ENCODE assay signal across 8 cellular contexts in the genomic region with DNA sequence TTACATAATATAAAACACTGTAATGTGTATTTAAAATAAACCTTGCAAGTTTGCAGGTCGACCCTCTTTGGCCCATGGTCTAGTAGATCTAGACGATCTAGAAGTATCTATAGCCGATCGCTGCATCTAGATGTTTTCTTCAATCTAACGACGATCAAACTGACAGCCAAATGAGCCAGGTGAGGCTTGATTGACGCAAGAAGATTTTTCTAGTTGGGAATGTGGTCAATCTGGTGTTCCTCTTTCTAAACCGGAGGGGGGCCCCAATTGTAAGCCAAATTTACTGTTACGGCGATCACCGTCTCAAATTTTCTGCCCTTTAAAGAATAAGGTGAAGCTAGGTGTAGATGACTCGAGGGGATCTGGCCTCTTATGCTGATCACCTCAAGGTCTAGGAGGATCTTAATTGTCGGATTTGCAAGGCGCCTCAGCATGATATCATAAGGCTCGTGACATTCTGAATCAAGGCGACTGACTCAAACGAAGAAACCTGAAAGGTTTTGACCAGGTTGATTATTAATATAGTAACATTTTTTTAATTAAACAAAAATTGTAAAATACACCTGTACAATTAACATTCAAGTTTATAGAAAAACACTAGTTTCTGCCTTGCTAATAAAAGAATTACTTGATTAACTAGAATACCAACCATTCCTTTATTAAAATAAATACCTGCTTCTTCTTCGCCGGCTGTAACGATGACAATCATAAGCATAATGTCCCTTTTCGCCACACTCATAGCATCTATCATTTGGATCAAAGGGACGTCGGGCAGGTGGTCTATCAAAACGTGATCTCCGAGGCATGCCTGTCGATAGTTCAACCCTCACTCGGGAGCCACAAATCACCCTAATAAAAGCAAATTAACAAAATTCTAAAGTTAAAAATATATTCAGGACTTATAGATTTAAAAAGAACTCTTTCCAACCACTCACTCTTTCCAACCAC. TPM values are rescaled to one million over a fixed set of nuclear protein-coding genes. Genes with fewer than 3 reads are reported as not detected.
A peak's percentile ranks its signal among the peaks of the same experiment; 100 is the strongest.
DNase-seq lines count a peak whose midpoint lies in the region; ATAC-seq and TF ChIP-seq lines count a peak whose summit lies in the region.

No MANE protein-coding gene starts in this region.

- no peak for TF ChIP-seq CTCF in BE2C (IDR thresholded peaks at IDR 0.05; ENCODE audit: low read depth, low read length)

- H3K27ac ChIP-seq in naive thymus-derived CD4-positive, alpha-beta T cell (ENCODE audit: low read depth, low read length) = peak overlapping the region; percentile 95

- H3K27me3 Mint-ChIP-seq in IgD-negative memory B cell = peaks cover 3% of the 10 kb centered on the region
- H3K27me3 Mint-ChIP-seq in central memory CD8-positive, alpha-beta T cell = no peaks in the 10 kb centered on the region
- H3K27me3 Mint-ChIP-seq in naive thymus-derived CD4-positive, alpha-beta T cell = peaks cover 0 to 5% (median 0%) of the 10 kb centered on the region in 5 donors

- H3K4me3 ChIP-seq in BE2C (ENCODE audit: low read depth, low read length) = peak overlapping the region; percentile 79
- H3K4me3 ChIP-seq in naive thymus-derived CD4-positive, alpha-beta T cell (ENCODE audit: low read length) = peak overlapping the region; percentile 96

- DNase-seq in BE2C (no peak), nucleus accumbens (lab: John Stamatoyannopoulos, UW) (no peak)
- no peak for DNase-seq in central memory CD8-positive, alpha-beta T cell (ENCODE audit: low spot score in 2 of 2)
- DNase-seq in naive thymus-derived CD4-positive, alpha-beta T cell = no peak
- DNase-seq in NK-92 treated with Interleukin-12 subunit alpha and Interleukin-12 subunit beta, amount 100 ng/mL, for 24 hours (lab: John Stamatoyannopoulos, UW) = no peak

- POLR2A ChIA-PET in naive thymus-derived CD4-positive, alpha-beta T cell (lab: Charles Lee) = interaction anchor here (0.6 to 6.7 kb wide), 13 partner anchors 10 to 444 kb away, joined by 3 to 91 read pairs (median 4); partner anchors contain the start of genes GALM, GEMIN6 and HNRNPLL

- H3K4me3 Mint-ChIP-seq in IgD-negative memory B cell = peak overlapping the region; percentile 99 to 100 (median 100)
- H3K4me3 Mint-ChIP-seq in central memory CD8-positive, alpha-beta T cell = peak overlapping the region; percentile 99
- H3K4me3 Mint-ChIP-seq in naive thymus-derived CD4-positive, alpha-beta T cell = peak overlapping the region; percentile 95 to 100 (median 99)

- CTCF ChIA-PET in naive thymus-derived CD4-positive, alpha-beta T cell (lab: Charles Lee) = interaction anchor here (1.5 kb wide), 1 partner anchor 373 kb away, joined by 4 read pairs; no protein-coding TSS in a partner anchor

- H3K36me3 ChIP-seq in BE2C = peaks cover 65% of the 10 kb centered on the region
- peaks cover 37 to 63% (median 55%) of the 10 kb centered on the region in 3 experiments for H3K36me3 ChIP-seq in naive thymus-derived CD4-positive, alpha-beta T cell (ENCODE audit: control insufficient read depth in 2 of 3, insufficient read depth in 3 of 3, low read length in 3 of 3)

- H3K27ac Mint-ChIP-seq in IgD-negative memory B cell = peak overlapping the region; percentile 93 to 100 (median 99)
- peak overlapping the region; percentile 100 for H3K27ac Mint-ChIP-seq in central memory CD8-positive, alpha-beta T cell (ENCODE audit: low read depth)
- peak overlapping the region; percentile 84 to 100 (median 99) for H3K27ac Mint-ChIP-seq in naive thymus-derived CD4-positive, alpha-beta T cell

- ATAC-seq in central memory CD8-positive, alpha-beta T cell (replicated peaks; ENCODE audit: extremely low read depth, poor library complexity, severe bottlenecking) = no peak
- no peak for ATAC-seq in naive thymus-derived CD4-positive, alpha-beta T cell
- ATAC-seq in GM19023 (IDR thresholded peaks at IDR 0.05; ENCODE audit: unreplicated experiment) (no peak), HG02970 (IDR thresholded peaks at IDR 0.05; ENCODE audit: low FRiP score, unreplicated experiment) (no peak)

- intact Hi-C loops in naive thymus-derived CD4-positive, alpha-beta T cell (cut with micrococcal nuclease) = loop anchor here in 1 of 2 donors (1.0 to 10.0 kb wide), 3 partner anchors 8 to 1664 kb away; partner anchors contain the start of genes GPATCH11, HEATR5B and PRKD3

- H3K4me1 Mint-ChIP-seq in IgD-negative memory B cell = peaks cover 40 to 55% (median 52%) of the 10 kb centered on the region in 3 donors
- peaks cover 74% of the 10 kb centered on the region for H3K4me1 Mint-ChIP-seq in central memory CD8-positive, alpha-beta T cell
- H3K4me1 Mint-ChIP-seq in naive thymus-derived CD4-positive, alpha-beta T cell = peaks cover 50 to 84% (median 76%) of the 10 kb centered on the region in 7 donors

- H3K9me3 Mint-ChIP-seq in IgD-negative memory B cell = peaks cover 0 to 3% (median 0%) of the 10 kb centered on the region in 3 donors
- H3K9me3 Mint-ChIP-seq in central memory CD8-positive, alpha-beta T cell = no peaks in the 10 kb centered on the region
- peaks cover 0 to 10% (median 0%) of the 10 kb centered on the region in 11 donors for H3K9me3 Mint-ChIP-seq in naive thymus-derived CD4-positive, alpha-beta T cell

- peaks cover 22% of the 10 kb centered on the region for H3K36me3 Mint-ChIP-seq in IgD-negative memory B cell
- H3K36me3 Mint-ChIP-seq in central memory CD8-positive, alpha-beta T cell (ENCODE audit: insufficient read depth) = peaks cover 79% of the 10 kb centered on the region
- peaks cover 18 to 57% (median 55%) of the 10 kb centered on the region in 5 donors for H3K36me3 Mint-ChIP-seq in naive thymus-derived CD4-positive, alpha-beta T cell

- peaks cover 16% of the 10 kb centered on the region for H3K4me1 ChIP-seq in BE2C
- H3K4me1 ChIP-seq in naive thymus-derived CD4-positive, alpha-beta T cell (ENCODE audit: control insufficient read depth in 2 of 2, insufficient read depth in 2 of 2, low read length in 2 of 2) = peaks cover 40 to 41% of the 10 kb centered on the region in 2 donors

- H3K9me3 ChIP-seq in BE2C = no peaks in the 10 kb centered on the region
- no peaks in the 10 kb centered on the region for H3K9me3 ChIP-seq in naive thymus-derived CD4-positive, alpha-beta T cell (ENCODE audit: control insufficient read depth in 2 of 3, low read length in 3 of 3)

- H3K27me3 ChIP-seq in BE2C = no peaks in the 10 kb centered on the region
- no peaks in the 10 kb centered on the region for H3K27me3 ChIP-seq in naive thymus-derived CD4-positive, alpha-beta T cell (ENCODE audit: control insufficient read depth in 2 of 2, insufficient read depth in 2 of 2, low read length in 2 of 2)

RNA-seq across cellular contexts. Expression of gene SRSF7, which starts 2.0 kb away (rescaled TPM):
- 228 TPM for polyA plus RNA-seq in BE2C (2012; ENCODE audit: insufficient read depth, insufficient read length, low read depth)
- 284 TPM for polyA plus RNA-seq in IgD-negative memory B cell
- 100 to 1,000 TPM; 259 to 503 (median 310) TPM for total RNA-seq in naive thymus-derived CD4-positive, alpha-beta T cell
- polyA plus RNA-seq in naive thymus-derived CD4-positive, alpha-beta T cell = 100 to 1,000 TPM; 197 to 224 TPM

RNA-seq across cellular contexts. Expression of gene GEMIN6, which starts 28.9 kb away (rescaled TPM):
- 23.5 TPM for polyA plus RNA-seq in BE2C (2012; ENCODE audit: insufficient read depth, insufficient read length, low read depth)
- polyA plus RNA-seq in IgD-negative memory B cell = 12.3 TPM
- total RNA-seq in naive thymus-derived CD4-positive, alpha-beta T cell = 10 to 100 TPM in 3 of 5 experiments, 1 to 10 TPM in 2; 4.0 to 16.6 (median 13.7) TPM
- polyA plus RNA-seq in naive thymus-derived CD4-positive, alpha-beta T cell = 10 to 100 TPM; 11.2 to 11.4 TPM
